Comparison of ENCODE assay signal across 14 cellular contexts in genomic region chr6:56539503-56540105, GRCh38.
DNase-seq lines count a peak whose midpoint lies in the region; ATAC-seq and TF ChIP-seq lines count a peak whose summit lies in the region.
"Had no signal": no experiment of that assay in that cellular context is flagged by ENCODE, and none has a peak within 500 bp of the region (broad histone marks: within the 10 kb centered on the region; RNA-seq: fewer than 3 reads in every experiment).

No MANE protein-coding gene starts in this region.

- TF ChIP-seq CTCF in BJ (IDR thresholded peaks at IDR 0.05; ENCODE audit: insufficient read depth, low read depth, low read length) (no peak), OCI-LY7 (conservative IDR thresholded peaks at IDR 0.05; ENCODE audit: low read length) (no peak), esophagus squamous epithelium (IDR thresholded peaks at IDR 0.05) (no peak), psoas muscle (IDR thresholded peaks at IDR 0.05) (no peak)
- TF ChIP-seq CTCF in activated CD8-positive, alpha-beta T cell treated with anti-CD3 and anti-CD28 coated beads for 36 hours (IDR thresholded peaks at IDR 0.05) = no peak

- no peaks in the 10 kb centered on the region for H3K27me3 ChIP-seq in BJ (ENCODE audit: control insufficient read depth, insufficient read depth, low read length)
- no peaks in the 10 kb centered on the region for H3K27me3 ChIP-seq in esophagus squamous epithelium
- H3K27me3 ChIP-seq in psoas muscle (ENCODE audit: insufficient read depth in 3 of 3, low read length in 2 of 3) = no peaks in the 10 kb centered on the region
- no peaks in the 10 kb centered on the region for H3K27me3 ChIP-seq in neuronal stem cell (ENCODE audit: control insufficient read depth in 3 of 3, insufficient read depth in 3 of 3, low read depth in 1 of 3, low read length in 3 of 3)
- H3K27me3 ChIP-seq: spleen had no signal

- no peak overlapping the region for H3K27ac Mint-ChIP-seq in activated CD8-positive, alpha-beta T cell treated with anti-CD3 and anti-CD28 coated beads for 36 hours
- H3K27ac Mint-ChIP-seq: activated CD4-positive, alpha-beta T cell treated with anti-CD3 and anti-CD28 coated beads for 36 hours; activated naive CD4-positive, alpha-beta T cell treated with anti-CD3 and anti-CD28 coated beads, Interleukin-2, amount 10 ng/mL, durations not matched to agents 7 days and 5 days; memory B cell had no signal

- no peaks in the 10 kb centered on the region for H3K27me3 Mint-ChIP-seq in activated CD8-positive, alpha-beta T cell treated with anti-CD3 and anti-CD28 coated beads for 36 hours
- H3K27me3 Mint-ChIP-seq: activated CD4-positive, alpha-beta T cell treated with anti-CD3 and anti-CD28 coated beads for 36 hours; activated naive CD4-positive, alpha-beta T cell treated with anti-CD3 and anti-CD28 coated beads, Interleukin-2, amount 10 ng/mL, durations not matched to agents 7 days and 5 days had no signal

- H3K36me3 ChIP-seq in BJ (ENCODE audit: control insufficient read depth, insufficient read depth, low read length) (0 out of 2 replicates have a peak, but pooled peaks cover 1% of the 10 kb centered on the region), OCI-LY7 (ENCODE audit: insufficient read depth, low read length) (no peaks in the 10 kb centered on the region), esophagus squamous epithelium (peaks cover 0 to 21% (median 3%) of the 10 kb centered on the region in 3 donors), psoas muscle (ENCODE audit: insufficient read depth in 1 of 2, low read depth in 1 of 2) (peaks cover 0 to 23% of the 10 kb centered on the region in 2 donors), neuronal stem cell (replicated peaks in 1 of 2; ENCODE audit: control insufficient read depth in 2 of 2, insufficient read depth in 2 of 2, low read length in 2 of 2) (peaks cover 0 to 28% of the 10 kb centered on the region in 2 donors)

- no peak overlapping the region for H2AK5ac ChIP-seq in neuronal stem cell (ENCODE audit: low read depth, low read length)

- no peaks in the 10 kb centered on the region for H3K79me1 ChIP-seq in neuronal stem cell (ENCODE audit: low read depth, low read length)

- H3K23ac ChIP-seq in neuronal stem cell (ENCODE audit: low read depth, low read length, poor library complexity) = no peak overlapping the region

- no peaks in the 10 kb centered on the region for H4K20me1 ChIP-seq in OCI-LY7 (ENCODE audit: insufficient read depth, low read length)

- no peak overlapping the region for H3K4me3 Mint-ChIP-seq in activated CD8-positive, alpha-beta T cell treated with anti-CD3 and anti-CD28 coated beads for 36 hours
- H3K4me3 Mint-ChIP-seq: activated CD4-positive, alpha-beta T cell treated with anti-CD3 and anti-CD28 coated beads for 36 hours; activated naive CD4-positive, alpha-beta T cell treated with anti-CD3 and anti-CD28 coated beads, Interleukin-2, amount 10 ng/mL, durations not matched to agents 7 days and 5 days; memory B cell had no signal

- no peak overlapping the region for H3K4ac ChIP-seq in neuronal stem cell (ENCODE audit: low read length)

- H3K14ac ChIP-seq in neuronal stem cell (ENCODE audit: low read length) = no peak overlapping the region

- H3K79me2 ChIP-seq in OCI-LY7 (ENCODE audit: insufficient read depth, low read depth, low read length) = no peaks in the 10 kb centered on the region

- CTCF ChIA-PET in BJ (lab: Yijun Ruan, JAX) = interaction anchor here (0.8 to 1.4 kb wide), 4 partner anchors 8 to 94 kb away, joined by 3 read pairs; no protein-coding TSS in a partner anchor
- CTCF ChIA-PET in OCI-LY7 (lab: Charles Lee; ENCODE audit: unreplicated experiment) = interaction anchor here (0.6 to 0.8 kb wide), 3 partner anchors 9 to 14 kb away, joined by 3 read pairs; no protein-coding TSS in a partner anchor
- CTCF ChIA-PET in activated CD8-positive, alpha-beta T cell treated with anti-CD3 and anti-CD28 coated beads for 36 hours (lab: Charles Lee) = no interaction called here

- no peaks in the 10 kb centered on the region for H3K9me2 ChIP-seq in OCI-LY7 (ENCODE audit: insufficient read depth, low read length)

- H3K9me3 ChIP-seq in OCI-LY7 (ENCODE audit: low read length) (no peaks in the 10 kb centered on the region), esophagus squamous epithelium (no peaks in the 10 kb centered on the region), psoas muscle (no peaks in the 10 kb centered on the region), neuronal stem cell (replicated peaks in 1 of 2; ENCODE audit: control insufficient read depth in 2 of 2, insufficient read depth in 1 of 2, low read depth in 1 of 2, low read length in 2 of 2) (no peaks in the 10 kb centered on the region)
- H3K9me3 ChIP-seq: spleen had no signal

- DNase-seq in BJ (ENCODE audit: low read depth) = no peak
- DNase-seq in OCI-LY7 (ENCODE audit: low spot score) = no peak
- no peak for DNase-seq in esophagus squamous epithelium (lab: John Stamatoyannopoulos, UW)
- no peak for DNase-seq in psoas muscle
- no peak for DNase-seq in activated CD8-positive, alpha-beta T cell treated with anti-CD3 and anti-CD28 coated beads for 36 hours
- no peak for DNase-seq in superior temporal gyrus (ENCODE audit: extremely low spot score)
- no peak for DNase-seq in neuronal stem cell (ENCODE audit: low spot score)
- DNase-seq: activated CD4-positive, alpha-beta T cell treated with anti-CD3 and anti-CD28 coated beads for 36 hours; activated naive CD4-positive, alpha-beta T cell treated with anti-CD3 and anti-CD28 coated beads, Interleukin-2, amount 10 ng/mL, durations not matched to agents 7 days and 5 days; NCI-H1694 treated with DMSO at 0.1 percent for 48 hours; SHP77; spleen had no signal

- peaks cover 43% of the 10 kb centered on the region for H3K4me1 ChIP-seq in OCI-LY7 (ENCODE audit: insufficient read depth, low read length, poor library complexity, severe bottlenecking)
- peaks cover 5 to 76% (median 5%) of the 10 kb centered on the region in 3 donors for H3K4me1 ChIP-seq in esophagus squamous epithelium
- H3K4me1 ChIP-seq in psoas muscle = peaks cover 55% of the 10 kb centered on the region
- peaks cover 6 to 20% of the 10 kb centered on the region in 2 donors for H3K4me1 ChIP-seq in neuronal stem cell (ENCODE audit: control insufficient read depth in 2 of 2, insufficient read depth in 1 of 2, low read depth in 1 of 2, low read length in 2 of 2)

- H2AFZ ChIP-seq in OCI-LY7 (ENCODE audit: low read length) (peak overlapping the region; percentile 59; the same call in 1 of the 2 replicates), neuronal stem cell (ENCODE audit: low read length) (no peak overlapping the region)

- H3K4me1 Mint-ChIP-seq in activated CD8-positive, alpha-beta T cell treated with anti-CD3 and anti-CD28 coated beads for 36 hours (ENCODE audit: low read depth) = no peaks in the 10 kb centered on the region
- H3K4me1 Mint-ChIP-seq: activated CD4-positive, alpha-beta T cell treated with anti-CD3 and anti-CD28 coated beads for 36 hours; activated naive CD4-positive, alpha-beta T cell treated with anti-CD3 and anti-CD28 coated beads, Interleukin-2, amount 10 ng/mL, durations not matched to agents 7 days and 5 days; memory B cell had no signal

- H3K18ac ChIP-seq in neuronal stem cell (ENCODE audit: low read length) = no peak overlapping the region

- H3K4me3 ChIP-seq in BJ (ENCODE audit: low read depth, low read length) (peak overlapping the region; percentile 59), OCI-LY7 (ENCODE audit: low read depth, low read length, poor library complexity, severe bottlenecking) (no peak overlapping the region), esophagus squamous epithelium (peak overlapping the region; percentile 46 to 77 (median 58)), psoas muscle (peak overlapping the region; percentile 62), neuronal stem cell (ENCODE audit: low read length in 2 of 2) (no peak overlapping the region)

- TF ChIP-seq POLR2A in esophagus squamous epithelium (IDR thresholded peaks at IDR 0.05) = no peak

- no TSS peak for BruUV-seq in OCI-LY7 (replicated peaks; lab: Mats Ljungman, UMichigan)

- H3K27ac ChIP-seq in OCI-LY7 (ENCODE audit: low read depth, low read length, poor library complexity, severe bottlenecking) (no peak overlapping the region), esophagus squamous epithelium (peak overlapping the region; percentile 87 to 97 (median 95)), psoas muscle (peak overlapping the region; percentile 80), neuronal stem cell (replicated peaks; ENCODE audit: low read length) (no peak overlapping the region)

- H2BK120ac ChIP-seq in neuronal stem cell (ENCODE audit: low read depth, low read length) = no peak overlapping the region

- H2BK15ac ChIP-seq in neuronal stem cell (ENCODE audit: low read length) = no peak overlapping the region

- no peak overlapping the region for H3K9ac ChIP-seq in neuronal stem cell (ENCODE audit: low read depth, low read length, poor library complexity)

- no peak overlapping the region for H2BK12ac ChIP-seq in neuronal stem cell (ENCODE audit: low read length)

- H4K8ac ChIP-seq in neuronal stem cell (ENCODE audit: low read depth, low read length) = no peak overlapping the region

- intact Hi-C loops in OCI-LY7 (cut with micrococcal nuclease; ENCODE audit: unreplicated experiment) (no loop called here), esophagus squamous epithelium (cut with DNase I) (no loop called here), psoas muscle (cut with DNase I) (no loop called here)
- intact Hi-C loops in activated CD8-positive, alpha-beta T cell treated with anti-CD3 and anti-CD28 coated beads for 36 hours (cut with micrococcal nuclease) = no loop called here

- ATAC-seq in psoas muscle (no peak), HG03432 (IDR thresholded peaks at IDR 0.05; ENCODE audit: unreplicated experiment) (no peak)
- ATAC-seq in activated CD8-positive, alpha-beta T cell treated with anti-CD3 and anti-CD28 coated beads for 36 hours = no peak
- ATAC-seq: activated CD4-positive, alpha-beta T cell treated with anti-CD3 and anti-CD28 coated beads for 36 hours had no signal

- no peaks in the 10 kb centered on the region for H3K36me3 Mint-ChIP-seq in activated CD8-positive, alpha-beta T cell treated with anti-CD3 and anti-CD28 coated beads for 36 hours (ENCODE audit: low read depth)
- H3K36me3 Mint-ChIP-seq: activated naive CD4-positive, alpha-beta T cell treated with anti-CD3 and anti-CD28 coated beads, Interleukin-2, amount 10 ng/mL, durations not matched to agents 7 days and 5 days; memory B cell had no signal

- H2BK5ac ChIP-seq in neuronal stem cell (ENCODE audit: low read length) = no peak overlapping the region

- H4K91ac ChIP-seq in neuronal stem cell (ENCODE audit: low read depth, low read length, poor library complexity) = no peak overlapping the region

- peak overlapping the region; percentile 41 for H3K4me2 ChIP-seq in OCI-LY7 (ENCODE audit: low read length)
- no peak overlapping the region for H3K4me2 ChIP-seq in neuronal stem cell (ENCODE audit: insufficient read depth, low read length, poor library complexity, severe bottlenecking)

- POLR2A ChIA-PET in BJ (lab: Charles Lee) (no interaction called here), OCI-LY7 (lab: Charles Lee) (interaction anchor here (0.6 to 1.7 kb wide), 4 partner anchors 8 to 171 kb away, joined by 3 to 9 read pairs (median 6); no protein-coding TSS in a partner anchor)
- POLR2A ChIA-PET in activated CD8-positive, alpha-beta T cell treated with anti-CD3 and anti-CD28 coated beads for 36 hours (lab: Charles Lee) = no interaction called here

- H3K9me3 Mint-ChIP-seq in activated CD8-positive, alpha-beta T cell treated with anti-CD3 and anti-CD28 coated beads for 36 hours = no peaks in the 10 kb centered on the region
- H3K9me3 Mint-ChIP-seq: activated naive CD4-positive, alpha-beta T cell treated with anti-CD3 and anti-CD28 coated beads, Interleukin-2, amount 10 ng/mL, durations not matched to agents 7 days and 5 days; memory B cell had no signal

Comparison
In these comparisons a context has a peak if more than half of its experiments do, and no peak if none do; other contexts are left out.
1. H3K4me3 ChIP-seq: peak in BJ (single experiment), esophagus squamous epithelium (4 of 4) and psoas muscle (single experiment); none in OCI-LY7 (single experiment) and neuronal stem cell (0 of 2).
2. H3K27ac ChIP-seq: peak in esophagus squamous epithelium (4 of 4) and psoas muscle (single experiment); none in OCI-LY7 (single experiment) and neuronal stem cell (single experiment).